ENCODE assay signal across 1 cellular context in the genomic region with DNA sequence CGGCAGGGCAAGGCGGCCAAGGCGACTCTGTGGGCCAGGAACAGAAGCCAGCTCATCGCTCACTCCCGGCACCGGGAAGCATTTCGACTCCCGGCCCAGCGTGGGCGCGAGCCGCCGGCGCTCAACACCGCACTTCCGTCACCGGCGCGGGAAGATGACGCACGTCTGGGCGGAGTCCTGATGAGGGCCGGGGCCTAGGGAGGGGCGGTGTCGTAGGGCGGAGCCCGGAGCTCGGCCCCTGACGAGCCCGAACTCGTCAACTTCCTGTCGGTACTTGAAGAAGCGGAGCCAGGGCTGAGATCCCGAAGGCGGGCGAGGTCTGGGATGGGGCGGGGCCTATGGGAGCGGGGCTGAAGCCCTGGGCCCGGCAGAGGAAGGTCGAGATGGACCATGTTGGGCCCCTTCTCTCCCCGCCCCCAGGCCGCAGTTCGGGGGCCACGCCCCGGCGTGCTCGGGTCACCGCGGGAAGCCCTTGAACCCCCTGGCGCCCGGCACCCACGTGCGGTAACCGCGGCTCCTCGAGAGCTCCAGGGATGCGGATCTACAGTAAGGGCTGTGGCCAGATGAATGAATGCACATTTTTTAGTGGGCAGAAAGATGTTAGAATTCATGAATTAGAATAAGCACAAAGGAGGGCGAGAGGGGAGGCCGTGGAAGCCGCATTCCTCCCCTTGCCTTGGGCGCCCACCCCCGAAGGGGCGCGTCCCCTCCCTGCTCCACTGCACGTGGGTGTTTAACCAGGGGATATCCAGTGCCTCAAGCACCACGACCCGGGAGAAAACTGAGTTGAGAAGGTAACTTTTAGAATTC.
TF ChIP-seq lines count a peak whose summit lies in the region.

A gene with protein sequence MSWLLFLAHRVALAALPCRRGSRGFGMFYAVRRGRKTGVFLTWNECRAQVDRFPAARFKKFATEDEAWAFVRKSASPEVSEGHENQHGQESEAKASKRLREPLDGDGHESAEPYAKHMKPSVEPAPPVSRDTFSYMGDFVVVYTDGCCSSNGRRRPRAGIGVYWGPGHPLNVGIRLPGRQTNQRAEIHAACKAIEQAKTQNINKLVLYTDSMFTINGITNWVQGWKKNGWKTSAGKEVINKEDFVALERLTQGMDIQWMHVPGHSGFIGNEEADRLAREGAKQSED (minus strand): TSS at position 129 of the 810 bp plus-strand sequence. CDS start 73 bp downstream, at position 56.

TF ChIP-seq in A549, 52 proteins besides CTCF, POLR2A, EP300 and RAD21 (continued from another document):
- TF ChIP-seq GATA3 (IDR thresholded peaks at IDR 0.05; ENCODE audit: borderline replicate concordance) = peak; percentile 40; the same call in 1 of the 2 replicates
- no peak for TF ChIP-seq KDM1A (IDR thresholded peaks at IDR 0.05; ENCODE audit: low read depth)
- TF ChIP-seq HES2 (IDR thresholded peaks at IDR 0.05) = no peak
- TF ChIP-seq BCL3 (IDR thresholded peaks at IDR 0.05) = peak; percentile 85; the same call in 1 of the 3 replicates
- no peak for TF ChIP-seq EHMT2 (IDR thresholded peaks at IDR 0.05; ENCODE audit: low read depth)
- no peak for TF ChIP-seq CBX2 (IDR thresholded peaks at IDR 0.05; ENCODE audit: borderline replicate concordance, low read depth)
- no peak for TF ChIP-seq CEBPB (IDR thresholded peaks at IDR 0.05)
- TF ChIP-seq ATOH8 (CRISPR knock-in tag; IDR thresholded peaks at IDR 0.05; ENCODE audit: low read depth) = peak; percentile 94
- TF ChIP-seq HOXA7 (CRISPR knock-in tag; IDR thresholded peaks at IDR 0.05) = peak; percentile 91
- no peak for TF ChIP-seq NFE2L2 (conservative IDR thresholded peaks at IDR 0.05; ENCODE audit: low read length)
- TF ChIP-seq HEYL (CRISPR knock-in tag; IDR thresholded peaks at IDR 0.05) = no peak
- TF ChIP-seq E2F6 (IDR thresholded peaks at IDR 0.05; ENCODE audit: borderline replicate concordance, low read depth) = peak; percentile 99
- peak; percentile 60 for TF ChIP-seq ESRRA (IDR thresholded peaks at IDR 0.05; ENCODE audit: borderline replicate concordance, low read length)
- peak; percentile 81; the same call in 1 of the 2 replicates for TF ChIP-seq FOSB (CRISPR knock-in tag; IDR thresholded peaks at IDR 0.05)
- no peak for TF ChIP-seq CHD4 (IDR thresholded peaks at IDR 0.05; ENCODE audit: borderline replicate concordance)
- TF ChIP-seq JUN (IDR thresholded peaks at IDR 0.05) = peak; percentile 88 to 96
- TF ChIP-seq, protein P1, sequence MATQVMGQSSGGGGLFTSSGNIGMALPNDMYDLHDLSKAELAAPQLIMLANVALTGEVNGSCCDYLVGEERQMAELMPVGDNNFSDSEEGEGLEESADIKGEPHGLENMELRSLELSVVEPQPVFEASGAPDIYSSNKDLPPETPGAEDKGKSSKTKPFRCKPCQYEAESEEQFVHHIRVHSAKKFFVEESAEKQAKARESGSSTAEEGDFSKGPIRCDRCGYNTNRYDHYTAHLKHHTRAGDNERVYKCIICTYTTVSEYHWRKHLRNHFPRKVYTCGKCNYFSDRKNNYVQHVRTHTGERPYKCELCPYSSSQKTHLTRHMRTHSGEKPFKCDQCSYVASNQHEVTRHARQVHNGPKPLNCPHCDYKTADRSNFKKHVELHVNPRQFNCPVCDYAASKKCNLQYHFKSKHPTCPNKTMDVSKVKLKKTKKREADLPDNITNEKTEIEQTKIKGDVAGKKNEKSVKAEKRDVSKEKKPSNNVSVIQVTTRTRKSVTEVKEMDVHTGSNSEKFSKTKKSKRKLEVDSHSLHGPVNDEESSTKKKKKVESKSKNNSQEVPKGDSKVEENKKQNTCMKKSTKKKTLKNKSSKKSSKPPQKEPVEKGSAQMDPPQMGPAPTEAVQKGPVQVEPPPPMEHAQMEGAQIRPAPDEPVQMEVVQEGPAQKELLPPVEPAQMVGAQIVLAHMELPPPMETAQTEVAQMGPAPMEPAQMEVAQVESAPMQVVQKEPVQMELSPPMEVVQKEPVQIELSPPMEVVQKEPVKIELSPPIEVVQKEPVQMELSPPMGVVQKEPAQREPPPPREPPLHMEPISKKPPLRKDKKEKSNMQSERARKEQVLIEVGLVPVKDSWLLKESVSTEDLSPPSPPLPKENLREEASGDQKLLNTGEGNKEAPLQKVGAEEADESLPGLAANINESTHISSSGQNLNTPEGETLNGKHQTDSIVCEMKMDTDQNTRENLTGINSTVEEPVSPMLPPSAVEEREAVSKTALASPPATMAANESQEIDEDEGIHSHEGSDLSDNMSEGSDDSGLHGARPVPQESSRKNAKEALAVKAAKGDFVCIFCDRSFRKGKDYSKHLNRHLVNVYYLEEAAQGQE (IDR thresholded peaks at IDR 0.05) = 0 out of 2 replicates have a peak, but pooled peaks have one; percentile 32
- 0 out of 2 replicates have a peak, but pooled peaks have one; percentile 56 for TF ChIP-seq RARB (CRISPR knock-in tag; IDR thresholded peaks at IDR 0.05)
- no peak; the same call in 1 of the 3 replicates for TF ChIP-seq SMC3 (IDR thresholded peaks at IDR 0.05)
- TF ChIP-seq POLR2AphosphoS2 (conservative IDR thresholded peaks at IDR 0.05; ENCODE audit: low read length) = no peak
- TF ChIP-seq MAX (IDR thresholded peaks at IDR 0.05) = peak; percentile 100
- no peak for TF ChIP-seq ZSCAN20 (CRISPR knock-in tag; IDR thresholded peaks at IDR 0.05)
- no peak for TF ChIP-seq ELK1 (IDR thresholded peaks at IDR 0.05; ENCODE audit: low read depth, low read length)
- no peak; the same call in 1 of the 2 replicates for TF ChIP-seq PHF8 (IDR thresholded peaks at IDR 0.05; ENCODE audit: borderline replicate concordance, low read depth)
- TF ChIP-seq RFX5 (IDR thresholded peaks at IDR 0.05) = no peak
